ENCODE assay signal across 8 cellular contexts in the genomic region with DNA sequence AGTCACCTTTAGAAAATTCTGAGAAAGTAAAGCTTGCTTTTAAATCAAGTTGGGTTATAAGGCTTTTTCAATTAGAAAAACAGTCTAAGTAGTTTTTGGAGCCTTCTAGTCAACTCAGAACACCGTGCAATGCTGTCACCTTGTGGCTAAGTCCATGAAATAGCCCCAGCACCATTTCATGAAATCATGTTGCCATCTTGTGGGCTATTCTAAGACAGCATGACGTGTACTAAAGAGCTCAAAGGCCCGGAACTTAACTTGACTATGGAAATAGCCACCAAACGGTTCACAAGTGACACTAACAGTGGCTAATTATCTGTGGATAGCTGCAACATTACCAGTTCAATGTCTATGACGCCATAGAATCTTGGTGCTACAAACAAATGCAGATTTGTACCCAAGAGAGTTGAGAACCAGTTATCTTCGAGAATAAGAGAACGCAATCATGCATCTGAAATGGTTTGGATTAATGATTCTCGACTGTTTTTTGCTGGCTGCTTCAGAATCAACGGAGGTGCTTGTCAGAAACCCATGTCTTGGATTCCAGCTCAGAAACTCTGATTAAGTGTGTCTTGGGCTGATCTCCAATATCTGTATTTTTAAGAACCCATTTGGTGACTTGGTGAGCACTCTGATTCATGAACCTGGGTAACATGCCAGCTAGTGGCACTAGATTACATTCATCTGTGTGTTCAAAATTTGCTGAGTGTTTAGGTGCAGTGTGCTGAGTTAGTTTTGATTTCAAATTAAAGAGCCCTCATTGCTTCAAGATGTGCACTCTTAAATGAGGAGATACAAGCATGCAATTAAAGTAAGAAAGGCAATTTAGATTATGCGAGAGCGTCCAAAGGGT.
DNase-seq lines count a peak whose midpoint lies in the region; ATAC-seq and TF ChIP-seq lines count a peak whose summit lies in the region.

No MANE protein-coding gene starts in this region.

- H3K27me3 Mint-ChIP-seq in nephron progenitor cell (ENCODE audit: low read depth, poor library complexity) = peaks cover 7% of the 10 kb centered on the region

- no peak overlapping the region for H3K4me2 ChIP-seq in fibroblast of lung (ENCODE audit: extremely low read depth, insufficient read depth, low read length)

- H3K4me3 ChIP-seq in fibroblast of lung (replicated peaks in 1 of 4; ENCODE audit: control extremely low read depth in 1 of 4, insufficient read depth in 1 of 4, low read depth in 3 of 4, low read length in 4 of 4) (no peak overlapping the region), aorta (ENCODE audit: low read length in 2 of 2) (no peak overlapping the region)

- H3K36me3 Mint-ChIP-seq in nephron progenitor cell (ENCODE audit: low read depth) = no peaks in the 10 kb centered on the region

- H3K4me1 Mint-ChIP-seq in nephron progenitor cell = peaks cover 10% of the 10 kb centered on the region

- H3K9ac ChIP-seq in fibroblast of lung (ENCODE audit: insufficient read depth, low read length) = no peak overlapping the region

- TF ChIP-seq CTCF in fibroblast of lung (conservative IDR thresholded peaks at IDR 0.05 in 1 of 2, IDR thresholded peaks at IDR 0.05 in 1 of 2; ENCODE audit: low read depth in 1 of 2, low read length in 2 of 2) (peak; percentile 95 to 99), nephron progenitor cell (IDR thresholded peaks at IDR 0.05) (peak; percentile 97)

- peak; percentile 100 for ATAC-seq in GM21390 (IDR thresholded peaks at IDR 0.05; ENCODE audit: unreplicated experiment)
- peak; percentile 94 for ATAC-seq in aorta (ENCODE audit: low FRiP score)

- H3K27ac ChIP-seq in fibroblast of lung (ENCODE audit: insufficient read depth, low read length) (no peak overlapping the region), aorta (ENCODE audit: low read depth in 1 of 2, low read length in 2 of 2) (no peak overlapping the region)

- intact Hi-C loops in aorta (cut with DNase I) = loop anchor here (10.0 kb wide), 2 partner anchors 125 to 1085 kb away; no protein-coding TSS in a partner anchor

- H3K36me3 ChIP-seq in fibroblast of lung (ENCODE audit: control insufficient read depth, insufficient read depth, low read length) (no peaks in the 10 kb centered on the region), aorta (ENCODE audit: control insufficient read depth in 1 of 2, insufficient read depth in 2 of 2, low read length in 1 of 2) (no peaks in the 10 kb centered on the region)

- 27 to 32% methylated on average over 11 of the region's 11 CpGs for WGBS in aorta, 2 donors

- H4K20me1 ChIP-seq in fibroblast of lung (ENCODE audit: control insufficient read depth, extremely low read depth, insufficient read depth, low read length) = no peaks in the 10 kb centered on the region

- H3K9me3 Mint-ChIP-seq in nephron progenitor cell = peaks cover 2% of the 10 kb centered on the region

- peak overlapping the region; percentile 55 for H2AFZ ChIP-seq in fibroblast of lung (ENCODE audit: low read length)

- no peaks in the 10 kb centered on the region for H3K27me3 ChIP-seq in fibroblast of lung (ENCODE audit: control insufficient read depth, insufficient read depth, low read length)
- H3K27me3 ChIP-seq in aorta (ENCODE audit: control insufficient read depth in 1 of 2, insufficient read depth in 2 of 2, low read length in 1 of 2) = no peaks in the 10 kb centered on the region

- no peaks in the 10 kb centered on the region for H3K79me2 ChIP-seq in fibroblast of lung (ENCODE audit: control insufficient read depth, insufficient read depth, low read length)

- peak; percentile 76 for DNase-seq in EH (ENCODE audit: low read depth)
- peak; percentile 27 for DNase-seq in HK-2 (ENCODE audit: unreplicated experiment)
- DNase-seq in NCI-H69 (lab: John Stamatoyannopoulos, UW) = peak; percentile 86
- DNase-seq in activated CD4-positive, alpha-beta T cell treated with anti-CD3 and anti-CD28 coated beads, Interleukin-2, amount 50 U/mL, for 4 hours = peak; percentile 6 to 21
- peak; percentile 80 to 90 for DNase-seq in fibroblast of lung (ENCODE audit: low read depth in 2 of 2)
- peak; percentile 55 for DNase-seq in nephron progenitor cell
- DNase-seq in aorta = peak in 1 of 2 donors; percentile 65

- no peak overlapping the region for H3K4me3 Mint-ChIP-seq in nephron progenitor cell

- H3K4me1 ChIP-seq in fibroblast of lung (ENCODE audit: control insufficient read depth, extremely low read depth, insufficient read depth, low read length) (no peaks in the 10 kb centered on the region), aorta (ENCODE audit: control insufficient read depth in 1 of 2, insufficient read depth in 2 of 2, low read length in 2 of 2) (peaks cover 0 to 3% of the 10 kb centered on the region in 2 donors)

- no peak overlapping the region for H3K27ac Mint-ChIP-seq in nephron progenitor cell

- H3K9me3 ChIP-seq in fibroblast of lung (ENCODE audit: control insufficient read depth, insufficient read depth, low read depth, low read length) = no peaks in the 10 kb centered on the region
- no peaks in the 10 kb centered on the region for H3K9me3 ChIP-seq in aorta (ENCODE audit: control insufficient read depth, low read length)
